Comparison of ENCODE assay signal across 8 cellular contexts in the genomic region with DNA sequence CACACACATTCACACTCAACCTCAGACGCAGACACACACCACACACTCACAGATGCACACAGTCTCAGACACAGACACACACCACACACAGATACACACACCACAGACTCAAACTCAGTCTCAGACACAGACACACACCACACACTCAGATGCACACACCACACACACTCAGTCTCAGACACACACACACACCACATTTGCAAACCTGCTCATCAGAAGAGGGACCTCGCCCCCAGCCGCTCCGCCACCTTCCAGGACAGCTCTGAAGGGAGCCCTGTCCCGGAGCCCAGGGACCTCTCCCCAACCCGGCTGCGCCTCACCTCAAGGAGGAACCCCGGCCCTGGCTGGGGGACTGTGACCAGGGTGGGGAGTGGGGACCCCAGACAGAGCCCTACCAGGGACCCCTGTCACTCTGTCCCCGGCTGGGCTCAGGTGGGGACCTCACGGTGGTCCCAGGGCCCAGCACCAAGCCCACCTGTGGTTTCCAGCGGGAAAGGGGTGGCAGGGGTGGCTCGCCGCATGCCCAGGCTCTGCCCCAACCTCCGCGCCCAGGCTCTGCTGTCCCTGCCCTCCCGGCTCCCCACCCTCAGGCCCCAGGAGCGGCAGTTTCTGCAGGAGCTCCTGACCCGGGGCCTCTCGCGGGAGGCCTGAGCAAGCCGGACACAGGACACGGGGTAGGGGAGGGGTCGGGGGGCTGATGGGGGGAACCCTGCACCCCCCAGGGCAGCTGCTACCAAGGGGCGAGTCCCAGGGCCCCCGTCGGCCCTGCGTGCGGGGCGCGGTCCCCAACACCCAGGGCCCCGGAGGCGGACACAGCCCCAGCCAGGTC. TPM values are rescaled to one million over a fixed set of nuclear protein-coding genes. Genes with fewer than 3 reads are reported as not detected.
DNase-seq lines count a peak whose midpoint lies in the region; ATAC-seq and TF ChIP-seq lines count a peak whose summit lies in the region.

No MANE protein-coding gene starts in this region.

- H3K36me3 ChIP-seq in BLaER1, result no peaks in the 10 kb centered on the region
- peaks cover 22% of the 10 kb centered on the region for H3K36me3 ChIP-seq in osteoblast (ENCODE audit: insufficient read depth, low read length)

- H2AFZ ChIP-seq in osteoblast (ENCODE audit: low read length), result no peak overlapping the region

- DNase-seq in RPMI8226 (peak; percentile 1), fibroblast of mammary gland (ENCODE audit: low read depth) (peak; percentile 31), osteoblast (ENCODE audit: insufficient read length, low spot score, missing footprints) (peak; percentile 90), MV-4-11 (lab: John Stamatoyannopoulos, UW) (no peak), NCI-H345 treated with DMSO at 0.1 percent for 48 hours (lab: John Stamatoyannopoulos, UW; ENCODE audit: unreplicated experiment) (no peak), activated gamma-delta T cell (lab: John Stamatoyannopoulos, UW) (no peak)

- peaks cover 30% of the 10 kb centered on the region for H3K4me1 ChIP-seq in BLaER1
- H3K4me1 ChIP-seq in osteoblast (ENCODE audit: insufficient read depth, low read length), result peaks cover 32% of the 10 kb centered on the region

- H3K4me3 ChIP-seq in BLaER1, result peak overlapping the region; percentile 73
- peak overlapping the region; percentile 59 for H3K4me3 ChIP-seq in fibroblast of mammary gland (ENCODE audit: control insufficient read depth, low read depth, low read length)
- H3K4me3 ChIP-seq in osteoblast (ENCODE audit: insufficient read depth, low read length), result peak overlapping the region; percentile 86

- H3K4me2 ChIP-seq in BLaER1 (peak overlapping the region; percentile 80), osteoblast (ENCODE audit: insufficient read depth, low read length) (peak overlapping the region; percentile 84)

- no peak for ATAC-seq in GM18870 (IDR thresholded peaks at IDR 0.05; ENCODE audit: unreplicated experiment)

- H3K27me3 ChIP-seq in BLaER1 (peaks cover 15% of the 10 kb centered on the region), osteoblast (ENCODE audit: insufficient read depth, low read length) (no peaks in the 10 kb centered on the region)

- no peak for TF ChIP-seq CTCF in fibroblast of mammary gland (conservative IDR thresholded peaks at IDR 0.05; ENCODE audit: control insufficient read depth, insufficient read depth, low read depth, low read length)
- no peak for TF ChIP-seq CTCF in osteoblast (IDR thresholded peaks at IDR 0.05; ENCODE audit: extremely low read depth, low read depth, low read length)

- peak overlapping the region; percentile 64 for H3K9ac ChIP-seq in BLaER1

- peaks cover 52% of the 10 kb centered on the region for H3K79me2 ChIP-seq in osteoblast (ENCODE audit: insufficient read depth, low read length)

- H3K9me3 ChIP-seq in BLaER1 (peaks cover 7% of the 10 kb centered on the region), osteoblast (ENCODE audit: low read depth, low read length) (no peaks in the 10 kb centered on the region)

- H4K20me1 ChIP-seq in BLaER1 (peaks cover 5% of the 10 kb centered on the region; the same call in 1 of the 2 replicates), osteoblast (ENCODE audit: insufficient read depth, low read length) (peaks cover 19% of the 10 kb centered on the region)

- H3K27ac ChIP-seq in BLaER1, result peak overlapping the region; percentile 30; the same call in 1 of the 2 replicates
- peak overlapping the region; percentile 69 for H3K27ac ChIP-seq in osteoblast (ENCODE audit: low read depth, low read length)

RNA-seq across cellular contexts. Expression of a gene that starts 0.7 kb away (rescaled TPM):
- total RNA-seq in osteoblast, result 1,184 and 1,265 TPM in 2 replicates

RNA-seq across cellular contexts. Expression of a gene that starts 58.2 kb away (rescaled TPM):
- 0.29 and 0.36 TPM in 2 replicates for total RNA-seq in osteoblast

Comparison
In these comparisons a context has a peak if more than half of its experiments do, and no peak if none do; other contexts are left out.
1. DNase-seq: peak in RPMI8226 (single experiment), fibroblast of mammary gland (single experiment) and osteoblast (single experiment); none in MV-4-11 (single experiment), NCI-H345 treated with DMSO at 0.1 percent for 48 hours (single experiment) and activated gamma-delta T cell (single experiment).
2. Peak in every context shown above with its lines, with median percentiles within 50 percentile points of each other: H3K4me3 ChIP-seq.